In the genomic region with DNA sequence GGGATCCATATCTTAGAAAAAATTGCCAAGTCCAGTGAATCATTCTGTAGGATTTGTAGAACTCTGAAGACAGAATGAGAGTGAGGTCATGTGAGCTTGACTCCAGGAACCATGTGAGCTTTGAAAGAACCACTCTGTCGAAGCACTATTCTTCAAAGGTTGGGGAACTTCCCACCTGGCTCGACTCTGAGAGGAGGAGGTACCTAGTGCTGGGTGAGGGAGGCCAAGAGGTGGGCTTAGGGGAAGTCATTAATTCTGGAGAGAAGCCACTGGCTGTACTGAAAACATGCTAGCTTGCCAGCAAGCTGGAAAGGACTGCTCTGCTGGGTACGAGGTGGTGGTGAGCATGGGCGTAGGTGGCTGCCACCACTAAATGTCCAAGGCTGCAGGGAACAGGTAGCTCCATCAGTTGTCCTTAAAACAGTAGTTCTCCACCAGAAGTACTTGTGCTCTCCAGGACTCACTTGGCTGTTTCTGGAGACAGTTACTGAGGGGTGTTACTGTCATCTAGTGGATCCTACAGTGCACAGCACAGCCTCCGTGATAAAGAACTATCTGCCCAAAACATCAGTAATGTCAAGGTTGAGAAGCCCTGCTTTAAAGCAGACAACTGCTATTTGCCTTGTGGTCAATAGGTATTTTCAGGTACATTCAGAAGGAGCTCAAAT, we compare ENCODE assay signal across 8 cellular contexts. TPM values are rescaled to one million over a fixed set of nuclear protein-coding genes. Genes with fewer than 3 reads are reported as not detected.
DNase-seq lines count a peak whose midpoint lies in the region; ATAC-seq and TF ChIP-seq lines count a peak whose summit lies in the region.

No MANE protein-coding gene starts in this region.

- no peaks in the 10 kb centered on the region for H4K20me1 ChIP-seq in neural cell (ENCODE audit: insufficient read depth)

- TF ChIP-seq RAD21 in neural cell (conservative IDR thresholded peaks at IDR 0.05): peak; percentile 68

- no peaks in the 10 kb centered on the region for H3K79me2 ChIP-seq in neural cell (replicated peaks; ENCODE audit: insufficient read depth, low read length)

- BruUV-seq in A673 (replicated peaks; lab: Mats Ljungman, UMichigan): no TSS peak

- peak; percentile 60 for TF ChIP-seq CTCF in A673 (conservative IDR thresholded peaks at IDR 0.05; ENCODE audit: low read depth, low read length)
- TF ChIP-seq CTCF in GM12875 (IDR thresholded peaks at IDR 0.05; ENCODE audit: borderline replicate concordance, insufficient read depth, low read depth, low read length): peak; percentile 82
- peak; percentile 20 for TF ChIP-seq CTCF in colonic mucosa (IDR thresholded peaks at IDR 0.05)
- peak; percentile 61 for TF ChIP-seq CTCF in neural cell (IDR thresholded peaks at IDR 0.05; ENCODE audit: poor library complexity, severe bottlenecking)
- TF ChIP-seq CTCF in ascending aorta (IDR thresholded peaks at IDR 0.05): peak in 1 of 3 experiments; percentile 15

- H3K4me3 ChIP-seq in A673 (ENCODE audit: low read depth, low read length, poor library complexity, severe bottlenecking) (no peak overlapping the region), GM12875 (ENCODE audit: low read depth, low read length) (no peak overlapping the region), colonic mucosa (no peak overlapping the region), neural cell (ENCODE audit: low read length) (no peak overlapping the region), ascending aorta (no peak overlapping the region)

- H3K27me3 ChIP-seq in A673 (replicated peaks; ENCODE audit: insufficient read depth, low read depth, low read length, poor library complexity): no peaks in the 10 kb centered on the region
- H3K27me3 ChIP-seq in colonic mucosa: no peaks in the 10 kb centered on the region
- H3K27me3 ChIP-seq in neural cell (ENCODE audit: insufficient read depth, low read depth, low read length): no peaks in the 10 kb centered on the region
- no peaks in the 10 kb centered on the region for H3K27me3 ChIP-seq in ascending aorta

- no peak overlapping the region for H3K4me2 ChIP-seq in neural cell (ENCODE audit: low read length)

- CTCF ChIA-PET in A673 (lab: Charles Lee): no interaction called here

- peaks cover 17% of the 10 kb centered on the region for H3K36me3 ChIP-seq in A673 (ENCODE audit: insufficient read depth, low read length, poor library complexity, severe bottlenecking)
- H3K36me3 ChIP-seq in colonic mucosa: no peaks in the 10 kb centered on the region
- H3K36me3 ChIP-seq in neural cell (ENCODE audit: insufficient read depth, low read length): no peaks in the 10 kb centered on the region
- peaks cover 37 to 40% of the 10 kb centered on the region in 2 donors for H3K36me3 ChIP-seq in ascending aorta

- DNase-seq in A673 (ENCODE audit: low spot score) (peak; percentile 41), NCI-H460 (ENCODE audit: extremely low read depth, low read depth) (peak; percentile 3), colonic mucosa (no peak), ascending aorta (ENCODE audit: low spot score in 2 of 2) (no peak), GM03348 (ENCODE audit: low spot score) (no peak)

- ATAC-seq in GM21619 (IDR thresholded peaks at IDR 0.05; ENCODE audit: unreplicated experiment): no peak

- no peak overlapping the region for H2AFZ ChIP-seq in neural cell (ENCODE audit: low read depth, low read length)

- H3K9ac ChIP-seq in colonic mucosa (ENCODE audit: low read depth in 2 of 2, low read length in 2 of 2) (no peak overlapping the region), neural cell (ENCODE audit: low read length) (no peak overlapping the region)

- H3K9me2 ChIP-seq in neural cell (ENCODE audit: insufficient read depth, low read length): no peaks in the 10 kb centered on the region

- H3F3A ChIP-seq in neural cell (ENCODE audit: insufficient read depth, low read length, poor library complexity, severe bottlenecking): no peaks in the 10 kb centered on the region

- H3K4me1 ChIP-seq in A673 (ENCODE audit: insufficient read depth, low read length, poor library complexity, severe bottlenecking) (no peaks in the 10 kb centered on the region), colonic mucosa (no peaks in the 10 kb centered on the region), ascending aorta (no peaks in the 10 kb centered on the region)

- no peak for TF ChIP-seq EP300 in neural cell (conservative IDR thresholded peaks at IDR 0.05; ENCODE audit: poor library complexity, severe bottlenecking)

- POLR2A ChIA-PET in A673 (lab: Charles Lee; ENCODE audit: low non-redundant PET): no interaction called here

- intact Hi-C loops in A673 (cut with micrococcal nuclease; ENCODE audit: unreplicated experiment): loop anchor here (2.0 kb wide), 1 partner anchor 190 kb away; no protein-coding TSS in a partner anchor
- intact Hi-C loops in colonic mucosa (cut with DNase I): no loop called here
- intact Hi-C loops in ascending aorta (cut with DNase I): no loop called here

- H3K27ac ChIP-seq in A673 (ENCODE audit: low read depth, low read length, poor library complexity, severe bottlenecking) (no peak overlapping the region), colonic mucosa (no peak overlapping the region), neural cell (ENCODE audit: low read length) (no peak overlapping the region), ascending aorta (no peak overlapping the region)

- H3K9me3 ChIP-seq in A673 (ENCODE audit: low read depth, low read length, poor library complexity, severe bottlenecking): peaks cover 10% of the 10 kb centered on the region
- H3K9me3 ChIP-seq in colonic mucosa: no peaks in the 10 kb centered on the region
- H3K9me3 ChIP-seq in neural cell (ENCODE audit: low read length): peaks cover 4% of the 10 kb centered on the region
- H3K9me3 ChIP-seq in ascending aorta: no peaks in the 10 kb centered on the region

TF ChIP-seq in neural cell, 6 proteins besides CTCF, POLR2A, EP300 and RAD21:
- TF ChIP-seq TAF1 (IDR thresholded peaks at IDR 0.05; ENCODE audit: low read depth) (no peak), SMC3 (conservative IDR thresholded peaks at IDR 0.05; ENCODE audit: poor library complexity) (peak; percentile 53), EZH2 (IDR thresholded peaks at IDR 0.05; ENCODE audit: borderline replicate concordance, insufficient read depth, low read length, poor library complexity, severe bottlenecking) (no peak)
TF ChIP-seq in neural cell: peak in this region for 1.

RNA-seq across cellular contexts. Expression of a gene that starts 34.7 kb away (rescaled TPM):
- total RNA-seq in A673 (2021) (34.5 and 37.0 TPM in 2 replicates), colonic mucosa (10 to 100 TPM; 46.0 to 53.5 TPM), ascending aorta (3.0 TPM)
- 3.4 and 4.9 TPM in 2 replicates for total RNA-seq in NCI-H460 (2014; rRNA removed; shearing (Covaris generic))
- 3.1 and 3.9 TPM in 2 replicates for polyA plus RNA-seq in NCI-H460 (2014; cell fraction: nucleus; rRNA removed)
- 0.12 TPM in 1 of 2 replicates, not detected in the other for polyA plus RNA-seq in neural cell
- polyA minus RNA-seq in neural cell: under 0.01 and 0.12 TPM in 2 replicates

Comparison
In these comparisons a context has a peak if more than half of its experiments do, and no peak if none do; other contexts are left out.
1. DNase-seq: peak in A673 (single experiment) and NCI-H460 (single experiment); none in colonic mucosa (single experiment), ascending aorta (0 of 2) and GM03348 (single experiment).